ENCODE assay signal across 26 cellular contexts in genomic region chr1:181172082-181172481, GRCh38.
"Had no signal": no experiment of that assay in that cellular context is flagged by ENCODE, and none has a peak within 500 bp of the region (broad histone marks: within the 10 kb centered on the region; RNA-seq: fewer than 3 reads in every experiment).

No MANE protein-coding gene starts in this region.

- FAIRE-seq: colon, endometrium, endothelial cell of umbilical vein, frontal cortex had no signal

- H3K4me1 ChIP-seq: colonic mucosa, esophagus muscularis mucosa, foreskin keratinocyte, gastrocnemius medialis, gastroesophageal sphincter, heart left ventricle, heart right ventricle had no signal

- H3K4me3 ChIP-seq: colonic mucosa, coronary artery, dorsolateral prefrontal cortex, esophagus muscularis mucosa, gastrocnemius medialis, gastroesophageal sphincter, heart left ventricle, heart right ventricle had no signal

- ATAC-seq: effector memory CD8-positive, alpha-beta T cell; esophagus mucosa; foreskin keratinocyte; gastrocnemius medialis; gastroesophageal sphincter; heart left ventricle; heart right ventricle had no signal

- H3K36me3 ChIP-seq: colonic mucosa, esophagus muscularis mucosa, gastrocnemius medialis, gastroesophageal sphincter, heart left ventricle, heart right ventricle had no signal

- H3K27ac ChIP-seq: colonic mucosa, coronary artery, dorsolateral prefrontal cortex, epithelial cell of prostate, esophagus muscularis mucosa, foreskin keratinocyte, gastrocnemius medialis, gastroesophageal sphincter, heart left ventricle, heart right ventricle had no signal

- H3K27me3 ChIP-seq: colonic mucosa, dorsolateral prefrontal cortex, esophagus muscularis mucosa, foreskin keratinocyte, gastrocnemius medialis, gastroesophageal sphincter, heart left ventricle, heart right ventricle had no signal

- DNase-seq: colonic mucosa; cortex of kidney; dermis blood vessel endothelial cell; dorsolateral prefrontal cortex; effector CD4-positive, alpha-beta T cell; effector CD8-positive, alpha-beta T cell; effector memory CD4-positive, alpha-beta T cell; effector memory CD8-positive, alpha-beta T cell; endodermal cell; erythroblast; foreskin fibroblast; foreskin keratinocyte; foreskin melanocyte; gastrocnemius medialis; glutamatergic neuron; heart left ventricle; heart right ventricle had no signal

- H3K9me3 ChIP-seq: colonic mucosa, gastrocnemius medialis, heart left ventricle had no signal
